ENCODE assay signal across 23 cellular contexts in the genomic region with DNA sequence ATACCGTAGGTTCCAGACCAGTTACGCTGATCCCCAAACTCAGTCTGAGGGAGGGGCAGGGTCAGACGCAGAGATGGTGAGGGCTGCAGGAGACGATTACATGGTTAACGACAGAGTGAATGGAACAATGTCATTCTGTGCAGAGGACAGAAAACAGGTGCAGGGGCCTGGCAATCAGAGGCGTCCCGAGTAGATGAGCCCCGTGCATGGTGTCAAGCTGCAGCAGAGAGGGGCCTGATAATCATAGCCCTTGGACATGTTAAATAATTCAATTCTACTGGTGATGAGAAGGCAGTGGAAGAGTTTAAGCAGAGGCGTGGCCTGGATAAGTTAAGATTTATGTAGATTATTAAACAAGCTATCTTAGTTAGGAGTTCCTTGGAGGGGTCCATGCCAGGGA.
"Had no signal": no experiment of that assay in that cellular context is flagged by ENCODE, and none has a peak within 500 bp of the region (broad histone marks: within the 10 kb centered on the region; RNA-seq: fewer than 3 reads in every experiment).

No MANE protein-coding gene starts in this region.

- H3K4me3 ChIP-seq: colonic mucosa, coronary artery, dorsolateral prefrontal cortex, esophagus muscularis mucosa, esophagus squamous epithelium, gastrocnemius medialis, gastroesophageal sphincter, heart left ventricle, heart right ventricle had no signal

- H3K27me3 ChIP-seq: colonic mucosa, dorsolateral prefrontal cortex, foreskin keratinocyte, gastrocnemius medialis had no signal

- H3K9me3 ChIP-seq: colonic mucosa, gastrocnemius medialis had no signal

- H3K27ac ChIP-seq: colonic mucosa, coronary artery, dorsolateral prefrontal cortex, epithelial cell of prostate, esophagus muscularis mucosa, esophagus squamous epithelium, foreskin keratinocyte, gastrocnemius medialis, gastroesophageal sphincter, heart left ventricle, heart right ventricle had no signal

- DNase-seq: colonic mucosa; cortex of kidney; dermis blood vessel endothelial cell; dorsolateral prefrontal cortex; effector CD4-positive, alpha-beta T cell; effector CD8-positive, alpha-beta T cell; effector memory CD4-positive, alpha-beta T cell; effector memory CD8-positive, alpha-beta T cell; endodermal cell; erythroblast; esophagus squamous epithelium; foreskin fibroblast; foreskin keratinocyte; foreskin melanocyte; gastrocnemius medialis; glutamatergic neuron; heart left ventricle; heart right ventricle had no signal

- H3K36me3 ChIP-seq: colonic mucosa, esophagus muscularis mucosa, esophagus squamous epithelium, gastrocnemius medialis, gastroesophageal sphincter, heart left ventricle, heart right ventricle had no signal

- H3K4me1 ChIP-seq: colonic mucosa, esophagus muscularis mucosa, esophagus squamous epithelium, foreskin keratinocyte, gastrocnemius medialis, gastroesophageal sphincter, heart right ventricle had no signal

- ATAC-seq: effector memory CD8-positive, alpha-beta T cell; esophagus mucosa; foreskin keratinocyte; gastrocnemius medialis; gastroesophageal sphincter; heart left ventricle; heart right ventricle had no signal
